ENCODE assay signal across 3 cellular contexts in genomic region chr6:21908117-21908848, GRCh38.
TF ChIP-seq lines count a peak whose summit lies in the region.

No MANE protein-coding gene starts in this region.

TF ChIP-seq in SK-N-SH, 30 proteins besides CTCF, POLR2A, EP300 and RAD21:
- TF ChIP-seq USF1 (IDR thresholded peaks at IDR 0.05; ENCODE audit: borderline replicate concordance, low read depth) (no peak), YY1 (IDR thresholded peaks at IDR 0.05; ENCODE audit: low read depth) (0 out of 2 replicates have a peak, but pooled peaks have one; percentile 42), GATA2 (CRISPR knock-in tag; IDR thresholded peaks at IDR 0.05) (peak; percentile 51; the same call in 1 of the 2 replicates)

TF ChIP-seq in SK-N-SH treated with all-trans-retinoic acid at 6 μM for 48 hours, 23 proteins besides CTCF, POLR2A, EP300 and RAD21:
- TF ChIP-seq CSRNP3 (CRISPR knock-in tag; IDR thresholded peaks at IDR 0.05) (no peak), POU6F1 (CRISPR knock-in tag; IDR thresholded peaks at IDR 0.05; ENCODE audit: borderline replicate concordance, low read depth) (no peak), RARB (CRISPR knock-in tag; IDR thresholded peaks at IDR 0.05) (no peak)

TF ChIP-seq in K562, 482 proteins besides CTCF, POLR2A, EP300 and RAD21:
- TF ChIP-seq L3MBTL2 (IDR thresholded peaks at IDR 0.05) = no peak
- no peak for TF ChIP-seq TARDBP (IDR thresholded peaks at IDR 0.05)
- no peak for TF ChIP-seq HMGXB4 (CRISPR knock-in tag; IDR thresholded peaks at IDR 0.05)
- no peak for TF ChIP-seq ZBTB5 (IDR thresholded peaks at IDR 0.05)
- no peak for TF ChIP-seq ZNF165 (CRISPR knock-in tag; IDR thresholded peaks at IDR 0.05; ENCODE audit: borderline replicate concordance)
- no peak for TF ChIP-seq SOX6 (IDR thresholded peaks at IDR 0.05)
- TF ChIP-seq ZBTB49 (CRISPR knock-in tag; IDR thresholded peaks at IDR 0.05; ENCODE audit: borderline replicate concordance) = no peak
- no peak for TF ChIP-seq KDM2B (CRISPR knock-in tag; IDR thresholded peaks at IDR 0.05)
- TF ChIP-seq SLC30A9 (CRISPR knock-in tag; IDR thresholded peaks at IDR 0.05) = no peak
- TF ChIP-seq YY1 (IDR thresholded peaks at IDR 0.05; ENCODE audit: borderline replicate concordance in 1 of 3, control insufficient read depth in 1 of 3, extremely low read depth in 1 of 3, insufficient read depth in 3 of 3, insufficient read length in 1 of 3, insufficient replicate concordance in 2 of 3, low read depth in 1 of 3, low read length in 2 of 3) = peak in 1 of 3 experiments; percentile 73
- TF ChIP-seq NFIC (IDR thresholded peaks at IDR 0.05) = no peak
- no peak for TF ChIP-seq ZBTB2 (IDR thresholded peaks at IDR 0.05)
- peak; percentile 94 for TF ChIP-seq CBX8 (IDR thresholded peaks at IDR 0.05; ENCODE audit: borderline replicate concordance, extremely low read depth, low read depth, low read length, poor library complexity, severe bottlenecking)
- TF ChIP-seq NR4A1 (CRISPR knock-in tag; IDR thresholded peaks at IDR 0.05) = no peak
- TF ChIP-seq NR4A1 (tag; IDR thresholded peaks at IDR 0.05) = no peak
- no peak for TF ChIP-seq ZNF224 (CRISPR knock-in tag; IDR thresholded peaks at IDR 0.05)
- 0 out of 2 replicates have a peak, but pooled peaks have one; percentile 21 for TF ChIP-seq TEAD4 (IDR thresholded peaks at IDR 0.05; ENCODE audit: low read length)
- no peak for TF ChIP-seq TEAD4 (CRISPR knock-in tag; IDR thresholded peaks at IDR 0.05; ENCODE audit: borderline replicate concordance)
- TF ChIP-seq NKRF (IDR thresholded peaks at IDR 0.05; ENCODE audit: borderline replicate concordance) = no peak
- TF ChIP-seq ZNF143 (CRISPR knock-in tag; IDR thresholded peaks at IDR 0.05) = no peak
- TF ChIP-seq FOSL1 (tag; conservative IDR thresholded peaks at IDR 0.05) = no peak
- no peak for TF ChIP-seq ZNF507 (tag; conservative IDR thresholded peaks at IDR 0.05)
- TF ChIP-seq BMI1 (IDR thresholded peaks at IDR 0.05; ENCODE audit: low read length) = peak; percentile 48; the same call in 1 of the 2 replicates
- TF ChIP-seq ZFP36 (IDR thresholded peaks at IDR 0.05; ENCODE audit: low read depth, low read length, partially characterized antibody) = peak; percentile 51
- TF ChIP-seq KLF1 (tag; IDR thresholded peaks at IDR 0.05) = no peak
- TF ChIP-seq RREB1 (CRISPR knock-in tag; IDR thresholded peaks at IDR 0.05) = no peak
- TF ChIP-seq RNF2 (IDR thresholded peaks at IDR 0.05) = peak; percentile 78
- TF ChIP-seq ZNF778 (CRISPR knock-in tag; IDR thresholded peaks at IDR 0.05) = no peak
- TF ChIP-seq ILK (tag; IDR thresholded peaks at IDR 0.05; ENCODE audit: borderline replicate concordance, low read depth) = no peak
- TF ChIP-seq ZC3H4 (CRISPR knock-in tag; IDR thresholded peaks at IDR 0.05; ENCODE audit: borderline replicate concordance) = no peak
- TF ChIP-seq PTBP1 (IDR thresholded peaks at IDR 0.05; ENCODE audit: low read depth, low read length) = no peak
- TF ChIP-seq HDAC2 (IDR thresholded peaks at IDR 0.05) = no peak
- no peak for TF ChIP-seq ETV1 (tag; conservative IDR thresholded peaks at IDR 0.05; ENCODE audit: low read depth)
- no peak for TF ChIP-seq ZNF695 (CRISPR knock-in tag; IDR thresholded peaks at IDR 0.05)
- no peak for TF ChIP-seq FOXJ3 (CRISPR knock-in tag; IDR thresholded peaks at IDR 0.05)
